In the genomic region with DNA sequence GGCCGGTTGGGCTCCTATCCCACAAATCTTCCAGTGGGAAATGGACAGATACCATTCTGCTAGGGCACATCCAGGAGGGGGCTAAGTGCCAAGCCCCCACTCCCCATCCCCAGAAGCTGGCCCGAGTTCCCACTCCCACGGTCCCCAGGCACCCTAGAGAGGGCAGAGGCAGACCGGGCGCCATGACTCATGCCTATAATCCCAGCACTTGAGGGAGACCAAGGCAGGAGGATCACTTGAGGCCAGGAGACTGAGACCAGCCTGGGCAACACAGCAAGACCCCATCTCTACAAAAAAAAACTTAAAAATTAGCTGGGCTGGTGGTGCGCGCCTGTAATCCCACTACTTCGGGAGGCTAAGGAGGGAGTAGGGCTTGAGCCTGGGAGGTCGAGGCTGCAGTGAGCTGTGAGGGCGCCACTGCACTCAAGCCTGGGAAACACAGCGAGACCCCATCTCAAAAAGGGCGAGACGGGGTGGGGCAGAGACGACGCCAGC, we compare ENCODE assay signal across 8 cellular contexts. TPM values are rescaled to one million over a fixed set of nuclear protein-coding genes. Genes with fewer than 3 reads are reported as not detected.
A peak's percentile ranks its signal among the peaks of the same experiment; 100 is the strongest.
DNase-seq lines count a peak whose midpoint lies in the region; ATAC-seq lines count a peak whose summit lies in the region.

No MANE protein-coding gene starts in this region.

- no peaks in the 10 kb centered on the region for H3K9me3 Mint-ChIP-seq in activated T-helper 2 cell treated with anti-CD3 and anti-CD28 coated beads, Interferon-gamma antibody, Interleukin-2, Interleukin-4, amounts not matched to agents 10 μg/mL and 5 μg/mL and 100 μg/mL, durations not matched to agents 14 hours and 24 hours and 36 hours

- H3K4me3 ChIP-seq in iPS-18c (ENCODE audit: insufficient read depth, low read depth, low read length) (peak overlapping the region; percentile 70), stomach smooth muscle (ENCODE audit: low read length in 2 of 2) (peak overlapping the region; percentile 45 to 76)

- H3K27ac ChIP-seq in stomach smooth muscle (ENCODE audit: low read length), result no peak overlapping the region

- H3K27ac Mint-ChIP-seq in activated T-helper 2 cell treated with anti-CD3 and anti-CD28 coated beads, Interferon-gamma antibody, Interleukin-2, Interleukin-4, amounts not matched to agents 10 μg/mL and 5 μg/mL and 100 μg/mL, durations not matched to agents 14 hours and 24 hours and 36 hours, result peak overlapping the region; percentile 68

- H3K9ac ChIP-seq in stomach smooth muscle (ENCODE audit: low read length in 2 of 2), result peak overlapping the region in 1 of 2 donors; percentile 49

- peaks cover 19% of the 10 kb centered on the region for H3K4me1 ChIP-seq in stomach smooth muscle (ENCODE audit: control insufficient read depth, insufficient read depth, low read length)

- no peak for ATAC-seq in GM19397 (IDR thresholded peaks at IDR 0.05; ENCODE audit: unreplicated experiment)
- no peak for ATAC-seq in GM19455 (IDR thresholded peaks at IDR 0.05; ENCODE audit: unreplicated experiment)

- H3K36me3 Mint-ChIP-seq in activated T-helper 2 cell treated with anti-CD3 and anti-CD28 coated beads, Interferon-gamma antibody, Interleukin-2, Interleukin-4, amounts not matched to agents 10 μg/mL and 5 μg/mL and 100 μg/mL, durations not matched to agents 14 hours and 24 hours and 36 hours (ENCODE audit: low read depth), result peaks cover 38% of the 10 kb centered on the region

- H3K27me3 Mint-ChIP-seq in activated T-helper 2 cell treated with anti-CD3 and anti-CD28 coated beads, Interferon-gamma antibody, Interleukin-2, Interleukin-4, amounts not matched to agents 10 μg/mL and 5 μg/mL and 100 μg/mL, durations not matched to agents 14 hours and 24 hours and 36 hours (ENCODE audit: low read depth), result no peaks in the 10 kb centered on the region

- peaks cover 30% of the 10 kb centered on the region for H3K4me1 Mint-ChIP-seq in activated T-helper 2 cell treated with anti-CD3 and anti-CD28 coated beads, Interferon-gamma antibody, Interleukin-2, Interleukin-4, amounts not matched to agents 10 μg/mL and 5 μg/mL and 100 μg/mL, durations not matched to agents 14 hours and 24 hours and 36 hours (ENCODE audit: low read depth)

- H3K4me3 Mint-ChIP-seq in activated T-helper 2 cell treated with anti-CD3 and anti-CD28 coated beads, Interferon-gamma antibody, Interleukin-2, Interleukin-4, amounts not matched to agents 10 μg/mL and 5 μg/mL and 100 μg/mL, durations not matched to agents 14 hours and 24 hours and 36 hours (ENCODE audit: low read depth), result peak overlapping the region; percentile 83

- peak; percentile 28 for DNase-seq in DMS53 (lab: John Stamatoyannopoulos, UW)
- DNase-seq in DMS53 treated with DMSO at 0.1 percent for 48 hours (lab: John Stamatoyannopoulos, UW; ENCODE audit: unreplicated experiment), result no peak
- no peak for DNase-seq in activated T-helper 2 cell treated with anti-CD3 and anti-CD28 coated beads, Interferon-gamma antibody, Interleukin-2, Interleukin-4, amounts not matched to agents 10 μg/mL and 5 μg/mL and 100 μg/mL, durations not matched to agents 14 hours and 24 hours and 36 hours (ENCODE audit: low spot score)
- DNase-seq in stimulated activated CD4-positive, alpha-beta T cell treated with anti-CD3 and anti-CD28 coated beads, Interleukin-15, amount 100 ng/mL, for 24 hours, result no peak

- H3K9me3 ChIP-seq in iPS-18c (ENCODE audit: control insufficient read depth, insufficient read depth, low read length) (no peaks in the 10 kb centered on the region), stomach smooth muscle (ENCODE audit: control insufficient read depth in 2 of 2, low read length in 2 of 2) (no peaks in the 10 kb centered on the region)

- H3K36me3 ChIP-seq in stomach smooth muscle (ENCODE audit: control insufficient read depth in 2 of 2, insufficient read depth in 2 of 2, low read length in 2 of 2), result no peaks in the 10 kb centered on the region

- intact Hi-C loops in activated T-helper 2 cell treated with anti-CD3 and anti-CD28 coated beads, Interferon-gamma antibody, Interleukin-2, Interleukin-4, amounts not matched to agents 10 μg/mL and 5 μg/mL and 100 μg/mL, durations not matched to agents 14 hours and 24 hours and 36 hours (cut with micrococcal nuclease), result loop anchor here (5.0 kb wide), 1 partner anchor 86 kb away; no protein-coding TSS in a partner anchor

- no peaks in the 10 kb centered on the region for H3K27me3 ChIP-seq in stomach smooth muscle (ENCODE audit: control insufficient read depth in 1 of 2, insufficient read depth in 2 of 2, low read length in 2 of 2)

RNA-seq across cellular contexts. Expression of gene GNA12, which starts 0.9 kb away (rescaled TPM):
- total RNA-seq in activated T-helper 2 cell treated with anti-CD3 and anti-CD28 coated beads, Interferon-gamma antibody, Interleukin-2, Interleukin-4, amounts not matched to agents 10 μg/mL and 5 μg/mL and 100 μg/mL, durations not matched to agents 14 hours and 24 hours and 36 hours, result 40.9 and 41.4 TPM in 2 replicates
